ENCODE assay signal across 18 cellular contexts in the genomic region with DNA sequence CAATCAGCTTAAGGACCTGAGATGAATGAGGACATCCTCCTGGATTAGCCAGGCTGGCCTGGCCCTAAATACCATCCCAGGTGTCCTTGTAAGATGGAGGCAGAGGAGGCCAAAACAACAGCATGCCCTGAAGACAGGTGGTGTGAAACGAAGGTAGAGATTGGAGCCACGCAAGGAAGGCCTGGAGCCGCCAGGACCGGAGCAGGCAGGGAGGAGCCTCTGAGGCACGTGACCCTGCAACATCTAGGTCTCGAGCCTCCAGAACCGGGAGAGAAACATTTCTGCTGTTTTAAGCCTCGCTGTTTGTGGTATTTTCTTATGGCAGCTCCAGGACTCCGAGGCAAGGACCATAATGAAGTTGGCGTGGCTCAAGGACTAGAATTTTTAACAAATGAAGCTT. TPM values are rescaled to one million over a fixed set of nuclear protein-coding genes. Genes with fewer than 3 reads are reported as not detected.
DNase-seq lines count a peak whose midpoint lies in the region; ATAC-seq, FAIRE-seq and TF ChIP-seq lines count a peak whose summit lies in the region.
"Had no signal": no experiment of that assay in that cellular context is flagged by ENCODE, and none has a peak within 500 bp of the region (broad histone marks: within the 10 kb centered on the region; RNA-seq: fewer than 3 reads in every experiment).

No MANE protein-coding gene starts in this region.

- H3K36me3 Mint-ChIP-seq in WTC11 (no peaks in the 10 kb centered on the region), type B pancreatic cell (no peaks in the 10 kb centered on the region)
- H3K36me3 Mint-ChIP-seq: CD4-positive, alpha-beta memory T cell had no signal

- intact Hi-C loops in right lobe of liver (cut with DNase I) = no loop called here
- intact Hi-C loops in HepG2 (cut with micrococcal nuclease; ENCODE audit: unreplicated experiment) = no loop called here
- intact Hi-C loops in lower lobe of right lung (cut with DNase I) = no loop called here

- H3K4me3 Mint-ChIP-seq in WTC11 (no peak overlapping the region), type B pancreatic cell (no peak overlapping the region)
- H3K4me3 Mint-ChIP-seq: CD4-positive, alpha-beta memory T cell had no signal

- no peaks in the 10 kb centered on the region for H3K36me3 ChIP-seq in right lobe of liver
- H3K36me3 ChIP-seq in HepG2 (replicated peaks in 1 of 2; ENCODE audit: control insufficient read depth in 1 of 2, insufficient read depth in 2 of 2, low read length in 2 of 2) = no peaks in the 10 kb centered on the region
- H3K36me3 ChIP-seq in lower lobe of right lung = no peaks in the 10 kb centered on the region
- no peaks in the 10 kb centered on the region for H3K36me3 ChIP-seq in HAP-1 (replicated peaks)

- H3K27ac Mint-ChIP-seq in WTC11 (no peak overlapping the region), type B pancreatic cell (no peak overlapping the region)
- H3K27ac Mint-ChIP-seq: CD4-positive, alpha-beta memory T cell had no signal

- TF ChIP-seq CTCF in right lobe of liver (IDR thresholded peaks at IDR 0.05) = no peak
- TF ChIP-seq CTCF in HepG2 (CRISPR knock-in tag; IDR thresholded peaks at IDR 0.05) = no peak
- no peak for TF ChIP-seq CTCF in WTC11 (IDR thresholded peaks at IDR 0.05)
- no peak for TF ChIP-seq CTCF in lower lobe of right lung (IDR thresholded peaks at IDR 0.05)
- TF ChIP-seq CTCF in type B pancreatic cell (conservative IDR thresholded peaks at IDR 0.05) = no peak

- H3K27me3 ChIP-seq in right lobe of liver = no peaks in the 10 kb centered on the region
- H3K27me3 ChIP-seq in HepG2 (ENCODE audit: control insufficient read depth in 1 of 2, insufficient read depth in 2 of 2, low read length in 2 of 2) = peaks cover 11 to 77% of the 10 kb centered on the region in 2 experiments; a peak in 4 of 5 replicates
- no peaks in the 10 kb centered on the region for H3K27me3 ChIP-seq in lower lobe of right lung (ENCODE audit: low read depth)
- H3K27me3 ChIP-seq in HAP-1 (ENCODE audit: low read depth) = no peaks in the 10 kb centered on the region

- WGBS in right lobe of liver (ENCODE audit: insufficient coverage, low coverage, low lambda C conversion rate, missing lambda C conversion rate) = 46% methylated on average over 7 of the region's 10 CpGs
- 0% methylated on average over 5 of the region's 10 CpGs for WGBS in HepG2 (ENCODE audit: low lambda C conversion rate)

- peaks cover 3% of the 10 kb centered on the region for H3K4me1 Mint-ChIP-seq in WTC11
- H3K4me1 Mint-ChIP-seq in type B pancreatic cell (ENCODE audit: unreplicated experiment) = peaks cover 23% of the 10 kb centered on the region
- H3K4me1 Mint-ChIP-seq: CD4-positive, alpha-beta memory T cell had no signal

- H2AFZ ChIP-seq in HepG2 (ENCODE audit: low read length) = no peak overlapping the region

- no peak for TF ChIP-seq EP300 in HepG2 (IDR thresholded peaks at IDR 0.05; ENCODE audit: low read depth in 2 of 2, low read length in 2 of 2)
- no peak for TF ChIP-seq EP300 in HepG2 (CRISPR knock-in tag; IDR thresholded peaks at IDR 0.05; ENCODE audit: borderline replicate concordance)

- CTCF ChIA-PET in HepG2 (lab: Yijun Ruan, JAX; ENCODE audit: low intra/inter-chr PET ratio, low total read pairs) (no interaction called here), WTC11 (lab: Charles Lee) (interaction anchor here (0.9 kb wide), 1 partner anchor 57 kb away, joined by 4 read pairs; no protein-coding TSS in a partner anchor)

- H4K20me1 ChIP-seq in HepG2 (ENCODE audit: insufficient read depth, low read length) = no peaks in the 10 kb centered on the region; the same call in 1 of the 2 replicates

- POLR2A ChIA-PET in HepG2 (lab: Yijun Ruan, JAX) (no interaction called here), WTC11 (lab: Charles Lee) (no interaction called here)

- no peak for TF ChIP-seq RAD21 in HepG2 (CRISPR knock-in tag; IDR thresholded peaks at IDR 0.05)

- in situ Hi-C loops in HepG2 (cut with HindIII; ENCODE audit: extremely low pct_ligation_motif_present, low pct_unique_long_range_greater_than_20kb) = no loop called here
- in situ Hi-C loops in HAP-1 (cut with MboI; ENCODE audit: low sequenced_read_pairs) = no loop called here

- no TSS peak for BruUV-seq in HepG2 (replicated peaks; lab: Mats Ljungman, UMichigan)

- ATAC-seq in right lobe of liver = no peak
- no peak for ATAC-seq in HepG2
- no peak for ATAC-seq in WTC11
- ATAC-seq in lower lobe of right lung = no peak
- no peak for ATAC-seq in GM21360 (IDR thresholded peaks at IDR 0.05; ENCODE audit: unreplicated experiment)

- H3K4me3 ChIP-seq in right lobe of liver (no peak overlapping the region), HepG2 (replicated peaks in 1 of 3; ENCODE audit: insufficient read depth in 1 of 3, low read depth in 2 of 3, low read length in 3 of 3) (no peak overlapping the region), lower lobe of right lung (no peak overlapping the region), HAP-1 (no peak overlapping the region)

- H3K79me2 ChIP-seq in HepG2 (ENCODE audit: insufficient read depth, low read length) = no peaks in the 10 kb centered on the region

- no peaks in the 10 kb centered on the region for H3K9me3 Mint-ChIP-seq in WTC11
- H3K9me3 Mint-ChIP-seq in type B pancreatic cell = no peaks in the 10 kb centered on the region

- H3K27me3 Mint-ChIP-seq in WTC11 (ENCODE audit: low read depth) (no peaks in the 10 kb centered on the region), type B pancreatic cell (peaks cover 13% of the 10 kb centered on the region)

- H3K27ac ChIP-seq in right lobe of liver = no peak overlapping the region
- H3K27ac ChIP-seq in HepG2 (ENCODE audit: extremely low read length, insufficient read depth, low read length) = no peak overlapping the region
- no peak overlapping the region for H3K27ac ChIP-seq in lower lobe of right lung
- no peak overlapping the region for H3K27ac ChIP-seq in caudate nucleus (ENCODE audit: low read depth, low read length)
- H3K27ac ChIP-seq: HL-60 had no signal

- no peak overlapping the region for H3K4me2 ChIP-seq in HepG2 (ENCODE audit: low read depth, low read length)

- H3K4me1 ChIP-seq in right lobe of liver = no peaks in the 10 kb centered on the region
- H3K4me1 ChIP-seq in HepG2 (ENCODE audit: insufficient read depth, low read length) = no peaks in the 10 kb centered on the region
- H3K4me1 ChIP-seq in lower lobe of right lung = no peaks in the 10 kb centered on the region
- no peaks in the 10 kb centered on the region for H3K4me1 ChIP-seq in HAP-1

- H3K9ac ChIP-seq in HepG2 (ENCODE audit: insufficient read depth, low read depth, low read length) = no peak overlapping the region

- TF ChIP-seq POLR2A in right lobe of liver (IDR thresholded peaks at IDR 0.05) (no peak), HepG2 (IDR thresholded peaks at IDR 0.05; ENCODE audit: insufficient read depth in 1 of 2, low read depth in 2 of 2, low read length in 2 of 2) (no peak)

- H3K9me3 ChIP-seq in right lobe of liver = no peaks in the 10 kb centered on the region
- no peaks in the 10 kb centered on the region for H3K9me3 ChIP-seq in HepG2 (ENCODE audit: low read length)
- no peaks in the 10 kb centered on the region for H3K9me3 ChIP-seq in lower lobe of right lung
- no peaks in the 10 kb centered on the region for H3K9me3 ChIP-seq in HAP-1

- peak in 2 of 3 donors; percentile 22 to 24 for DNase-seq in right lobe of liver
- no peak for DNase-seq in HepG2 (ENCODE audit: low spot score)
- peak; percentile 2 for DNase-seq in WTC11 (ENCODE audit: low spot score)
- peak; percentile 20 for DNase-seq in lower lobe of right lung
- DNase-seq in type B pancreatic cell (ENCODE audit: extremely low spot score, unreplicated experiment) = peak; percentile 43
- no peak for DNase-seq in caudate nucleus (lab: John Stamatoyannopoulos, UW)
- DNase-seq in HAP-1 (ENCODE audit: low spot score in 2 of 2) = no peak
- DNase-seq: Calu3; CD4-positive, alpha-beta memory T cell; HCEC 1CT; KBM-7; NCI-H1436 treated with DMSO at 0.1 percent for 48 hours; NCI-H2029 treated with DMSO at 0.1 percent for 48 hours; NCI-H748 treated with DMSO at 0.1 percent for 48 hours; OCI-M1; SHP77 treated with DMSO at 0.1 percent for 48 hours had no signal

- FAIRE-seq in HepG2 (lab: Jason Lieb, UNC) = no peak

TF ChIP-seq in WTC11, 78 proteins besides CTCF, POLR2A, EP300 and RAD21:
- TF ChIP-seq EMX1 (CRISPR knock-in tag; IDR thresholded peaks at IDR 0.05) (no peak), ZNF671 (CRISPR knock-in tag; IDR thresholded peaks at IDR 0.05) (no peak), NR3C1 (CRISPR knock-in tag; conservative IDR thresholded peaks at IDR 0.05; ENCODE audit: low read depth) (no peak), ZBTB21 (CRISPR knock-in tag; IDR thresholded peaks at IDR 0.05; ENCODE audit: borderline replicate concordance) (no peak)

RNA-seq across cellular contexts. Expression of gene COL5A1, which starts 9.7 kb away (rescaled TPM):
- total RNA-seq in right lobe of liver (10 to 100 TPM in 2 of 6 experiments, 1 to 10 TPM in 4; 1.5 to 17.0 (median 7.7) TPM), HepG2 (2016; rRNA removed; fragmentation: Illumina TruSeq; extraction: Trizol) (not detected in 2 replicates), WTC11 (2021) (13.5 to 17.7 TPM (median 16.4 TPM) in 3 replicates), lower lobe of right lung (29.0 TPM), type B pancreatic cell (ENCODE audit: low replicate concordance) (16.1 and 112 TPM in 2 replicates)
- total RNA-seq in HepG2 (2016; cell fraction: cytosol; rRNA removed; fragmentation: Illumina TruSeq; extraction: Trizol; ENCODE audit: low read depth) = not detected in 2 replicates
- total RNA-seq in HepG2 (2016; cell fraction: insoluble cytoplasmic fraction; rRNA removed; fragmentation: Illumina TruSeq; extraction: Trizol) = not detected in 2 replicates
- not detected in 2 replicates for total RNA-seq in HepG2 (2016; cell fraction: membrane; rRNA removed; fragmentation: Illumina TruSeq; extraction: Trizol)
- not detected in 2 replicates for total RNA-seq in HepG2 (2016; cell fraction: nucleus; rRNA removed; fragmentation: Illumina TruSeq; extraction: Trizol)
- polyA plus RNA-seq in HepG2 (2011; rRNA removed) = under 0.01 TPM in 1 of 2 replicates, not detected in the other
- under 0.01 TPM in 1 of 2 replicates, not detected in the other for polyA plus RNA-seq in HepG2 (2011; cell fraction: cytosol; rRNA removed)
- polyA plus RNA-seq in HepG2 (2011; cell fraction: nucleus; rRNA removed) = 0.07 and 0.08 TPM in 2 replicates
- polyA plus RNA-seq in HepG2 (2012) = not detected in 2 replicates
- polyA plus RNA-seq in HepG2 (2016; cell fraction: cytosol; fragmentation: Illumina TruSeq; extraction: Trizol; ENCODE audit: low read depth) = not detected in 2 replicates
- not detected in 2 replicates for polyA plus RNA-seq in HepG2 (2016; cell fraction: insoluble cytoplasmic fraction; fragmentation: Illumina TruSeq; extraction: Trizol; ENCODE audit: low read depth)
- polyA plus RNA-seq in HepG2 (2016; cell fraction: membrane; fragmentation: Illumina TruSeq; extraction: Trizol; ENCODE audit: low read depth) = not detected in 2 replicates
- polyA plus RNA-seq in HepG2 (2016; cell fraction: nucleus; fragmentation: Illumina TruSeq; extraction: Trizol; ENCODE audit: insufficient read depth, low read depth) = 0.19 TPM in 1 of 2 replicates, not detected in the other
- polyA minus RNA-seq in HepG2 (2011; rRNA and poly(A)+ RNA removed; ENCODE audit: low replicate concordance) = 0.04 and 20.3 TPM in 2 replicates
- 0.20 TPM in 1 of 2 replicates, not detected in the other for polyA minus RNA-seq in HepG2 (2011; cell fraction: cytosol; rRNA and poly(A)+ RNA removed)
- polyA minus RNA-seq in HepG2 (2011; cell fraction: nucleus; rRNA and poly(A)+ RNA removed) = not detected in 2 replicates
- total RNA-seq: Calu3 had no signal

Comparison
In these comparisons a context has a peak if more than half of its experiments do, and no peak if none do; other contexts are left out.
1. DNase-seq: peak in right lobe of liver (2 of 3), WTC11 (single experiment), lower lobe of right lung (single experiment) and type B pancreatic cell (single experiment); none in HepG2 (single experiment), caudate nucleus (0 of 61) and HAP-1 (0 of 2).